Comparison of ENCODE assay signal across 8 cellular contexts in the genomic region with DNA sequence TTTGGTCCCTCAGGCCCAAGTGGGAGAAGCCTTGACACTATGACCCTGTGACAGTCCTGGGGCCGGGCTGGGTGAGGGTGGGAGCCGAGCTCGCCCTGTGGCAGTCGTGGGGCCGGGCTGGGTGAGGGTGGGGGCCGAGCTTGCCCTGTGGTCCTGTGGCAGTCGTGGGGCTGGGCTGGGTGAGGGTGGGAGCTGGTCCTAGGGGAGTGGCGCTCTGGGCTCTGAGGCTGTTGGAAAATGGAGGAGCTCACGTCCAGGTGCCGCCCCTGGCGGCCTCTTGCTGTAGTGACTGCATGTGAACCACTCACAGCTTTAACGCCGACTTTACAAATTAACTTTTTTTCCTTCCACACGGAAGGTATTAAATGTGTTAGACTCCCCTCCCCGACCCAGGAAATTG.
DNase-seq lines count a peak whose midpoint lies in the region; ATAC-seq, FAIRE-seq and TF ChIP-seq lines count a peak whose summit lies in the region.

No MANE protein-coding gene starts in this region.

- no peak for FAIRE-seq in pancreas (lab: Jason Lieb, UNC)

- H3K27me3 ChIP-seq in pancreas: no peaks in the 10 kb centered on the region

- ATAC-seq in GM18907 (IDR thresholded peaks at IDR 0.05; ENCODE audit: unreplicated experiment) (peak; percentile 66), pancreas (peak; percentile 68 to 87 (median 84))

- H3K9me3 ChIP-seq in pancreas: no peaks in the 10 kb centered on the region

- CTCF ChIA-PET in RWPE1 (lab: Yijun Ruan, JAX): interaction anchor here (0.6 kb wide), 2 partner anchors 930 to 1296 kb away, joined by 3 read pairs; no protein-coding TSS in a partner anchor

- no peak for DNase-seq in AG09309 (ENCODE audit: low read depth)
- DNase-seq in RWPE1 (ENCODE audit: low spot score): no peak
- no peak for DNase-seq in epithelial cell of proximal tubule (ENCODE audit: low read depth)
- DNase-seq in pancreas: peak in 4 of 6 donors; percentile 17 to 71 (median 42)
- no peak for DNase-seq in NCI-H526 (lab: John Stamatoyannopoulos, UW)
- no peak for DNase-seq in NCI-H748 (lab: John Stamatoyannopoulos, UW; ENCODE audit: unreplicated experiment)
- DNase-seq in NCI-H1930 (lab: John Stamatoyannopoulos, UW): no peak

- H3K4me1 ChIP-seq in pancreas: no peaks in the 10 kb centered on the region

- no peaks in the 10 kb centered on the region for H3K36me3 ChIP-seq in pancreas

- no peak overlapping the region for H3K4me3 ChIP-seq in AG09309 (ENCODE audit: control insufficient read depth, low read depth, low read length)
- H3K4me3 ChIP-seq in epithelial cell of proximal tubule (ENCODE audit: low read depth, low read length): no peak overlapping the region
- H3K4me3 ChIP-seq in pancreas: no peak overlapping the region

- intact Hi-C loops in pancreas (cut with DNase I): no loop called here

- 18 to 30% methylated on average over 15 of the region's 15 CpGs for WGBS in pancreas, 2 donors

- H3K27ac ChIP-seq in RWPE1: no peak overlapping the region
- H3K27ac ChIP-seq in pancreas: no peak overlapping the region

- TF ChIP-seq CTCF in AG09309 (IDR thresholded peaks at IDR 0.05; ENCODE audit: control insufficient read depth, insufficient read depth, low read depth, low read length, missing control alignments) (peak; percentile 1), RWPE1 (conservative IDR thresholded peaks at IDR 0.05; ENCODE audit: low read depth) (peak; percentile 20; the same call in 1 of the 2 replicates), epithelial cell of proximal tubule (conservative IDR thresholded peaks at IDR 0.05; ENCODE audit: low read depth, low read length) (peak; percentile 35), pancreas (IDR thresholded peaks at IDR 0.05) (peak; percentile 19 to 47 (median 30))

- POLR2A ChIA-PET in RWPE1 (lab: Yijun Ruan, JAX; ENCODE audit: low non-redundant PET): no interaction called here

Comparison
In these comparisons a context has a peak if more than half of its experiments do, and no peak if none do; other contexts are left out.
1. DNase-seq: peak in pancreas (4 of 6); none in AG09309 (single experiment), RWPE1 (single experiment), epithelial cell of proximal tubule (single experiment), NCI-H526 (0 of 2), NCI-H748 (single experiment) and NCI-H1930 (0 of 2).
2. Peak in every context shown above with its lines, with median percentiles within 50 percentile points of each other: CTCF ChIP-seq.